In genomic region chr2:64608867-64609228, GRCh38 we compare ENCODE assay signal across 7 cellular contexts. TPM values are rescaled to one million over a fixed set of nuclear protein-coding genes. Genes with fewer than 3 reads are reported as not detected.
DNase-seq lines count a peak whose midpoint lies in the region; ATAC-seq and TF ChIP-seq lines count a peak whose summit lies in the region.

No MANE protein-coding gene starts in this region.

- peak overlapping the region; percentile 67 for H2AFZ ChIP-seq in GM23248
- H2AFZ ChIP-seq in OCI-LY1 (ENCODE audit: low read length), result no peak overlapping the region

- H3K79me2 ChIP-seq in GM23248 (ENCODE audit: insufficient read depth) (no peaks in the 10 kb centered on the region), OCI-LY1 (ENCODE audit: insufficient read depth, low read length) (no peaks in the 10 kb centered on the region)

- no peaks in the 10 kb centered on the region for H3K36me3 ChIP-seq in GM23248 (ENCODE audit: low read depth)
- H3K36me3 ChIP-seq in OCI-LY1 (ENCODE audit: insufficient read depth, low read length), result no peaks in the 10 kb centered on the region; the same call in 1 of the 2 replicates
- H3K36me3 ChIP-seq in gastrocnemius medialis, result no peaks in the 10 kb centered on the region

- peak overlapping the region; percentile 61 for H3K4me3 ChIP-seq in GM23248
- peak overlapping the region; percentile 63 for H3K4me3 ChIP-seq in OCI-LY1 (ENCODE audit: low read depth, low read length, poor library complexity, severe bottlenecking)
- H3K4me3 ChIP-seq in gastrocnemius medialis, result peak overlapping the region; percentile 59 to 85 (median 66)

- H4K20me1 ChIP-seq in GM23248 (ENCODE audit: insufficient read depth), result no peaks in the 10 kb centered on the region
- no peaks in the 10 kb centered on the region for H4K20me1 ChIP-seq in OCI-LY1 (ENCODE audit: insufficient read depth, low read length)

- H3K9me2 ChIP-seq in GM23248 (ENCODE audit: insufficient read depth) (no peaks in the 10 kb centered on the region), OCI-LY1 (ENCODE audit: low read depth, low read length) (no peaks in the 10 kb centered on the region)

- ATAC-seq in foreskin keratinocyte, result no peak
- peak; percentile 9 to 28 for ATAC-seq in gastrocnemius medialis
- ATAC-seq in HG03025 (IDR thresholded peaks at IDR 0.05; ENCODE audit: low FRiP score, unreplicated experiment), result no peak

- peak overlapping the region; percentile 75 for H3K9ac ChIP-seq in GM23248
- peak overlapping the region; percentile 61 for H3K9ac ChIP-seq in OCI-LY1 (ENCODE audit: low read length)

- peaks cover 9% of the 10 kb centered on the region; the same call in 1 of the 2 replicates for H3F3A ChIP-seq in GM23248 (ENCODE audit: insufficient read depth)
- H3F3A ChIP-seq in OCI-LY1 (ENCODE audit: insufficient read depth, low read length), result no peaks in the 10 kb centered on the region

- TF ChIP-seq CTCF in OCI-LY1 (IDR thresholded peaks at IDR 0.05; ENCODE audit: low read length) (no peak), foreskin keratinocyte (conservative IDR thresholded peaks at IDR 0.05) (no peak), gastrocnemius medialis (IDR thresholded peaks at IDR 0.05 in 4 of 5, conservative IDR thresholded peaks at IDR 0.05 in 1 of 5) (no peak)

- H3K27me3 ChIP-seq in GM23248 (replicated peaks; ENCODE audit: insufficient read depth) (no peaks in the 10 kb centered on the region), OCI-LY1 (ENCODE audit: insufficient read depth, low read length) (no peaks in the 10 kb centered on the region), foreskin keratinocyte (no peaks in the 10 kb centered on the region), gastrocnemius medialis (no peaks in the 10 kb centered on the region)

- H3K27ac ChIP-seq in GM23248 (no peak overlapping the region), OCI-LY1 (ENCODE audit: low read depth, low read length, poor library complexity, severe bottlenecking) (no peak overlapping the region), foreskin keratinocyte (peak overlapping the region; percentile 70), gastrocnemius medialis (peak overlapping the region; percentile 15 to 81 (median 62))

- TF ChIP-seq POLR2A in gastrocnemius medialis (IDR thresholded peaks at IDR 0.05), result no peak

- no peak for DNase-seq in GM23248
- no peak for DNase-seq in foreskin keratinocyte
- DNase-seq in gastrocnemius medialis, result no peak
- no peak for DNase-seq in NCI-H1436 (lab: John Stamatoyannopoulos, UW)
- DNase-seq in activated effector memory CD4-positive, alpha-beta T cell treated with anti-CD3 and anti-CD28 coated beads, Interleukin-2, amount 50 U/mL, for 16 hours, result no peak

- H3K9me3 ChIP-seq in GM23248 (ENCODE audit: low read depth) (no peaks in the 10 kb centered on the region), OCI-LY1 (ENCODE audit: low read length) (no peaks in the 10 kb centered on the region), gastrocnemius medialis (no peaks in the 10 kb centered on the region)

- intact Hi-C loops in gastrocnemius medialis (cut with DNase I; ENCODE audit: low total_unique reads), result loop anchor here (5.0 kb wide), 3 partner anchors 38 to 253 kb away; no protein-coding TSS in a partner anchor

- H3K4me1 ChIP-seq in GM23248 (ENCODE audit: insufficient read depth) (peaks cover 24% of the 10 kb centered on the region), OCI-LY1 (ENCODE audit: insufficient read depth, low read length, severe bottlenecking) (peaks cover 37% of the 10 kb centered on the region), foreskin keratinocyte (peaks cover 23% of the 10 kb centered on the region), gastrocnemius medialis (peaks cover 8 to 11% of the 10 kb centered on the region in 2 donors)

- 27 to 33% methylated on average over 14 to 20 of the region's 20 CpGs for WGBS in GM23248 (ENCODE audit: low coverage in 1 of 2, low lambda C conversion rate in 2 of 2, missing lambda C conversion rate in 2 of 2), 2 experiments

- peak overlapping the region; percentile 50 for H3K4me2 ChIP-seq in GM23248 (ENCODE audit: unreplicated experiment)
- H3K4me2 ChIP-seq in OCI-LY1 (ENCODE audit: low read length), result peak overlapping the region; percentile 78

- in situ Hi-C loops in GM23248 (cut with MboI), result no loop called here
- in situ Hi-C loops in gastrocnemius medialis (cut with MboI; ENCODE audit: low sequenced_read_pairs in 4 of 4), result loop anchor here in 1 of 4 donors (25.0 kb wide), 1 partner anchor 253 kb away; no protein-coding TSS in a partner anchor

RNA-seq across cellular contexts. Expression of gene SERTAD2, which starts 44.9 kb away (rescaled TPM):
- total RNA-seq in GM23248 (2014; rRNA removed; shearing (Covaris generic)), result 18.5 and 21.0 TPM in 2 replicates
- polyA plus RNA-seq in GM23248 (2016; fragmentation: Nextera tagmentation; extraction: Ambion mirVana) (26.8 and 30.0 TPM in 2 replicates), foreskin keratinocyte (5.7 and 7.1 TPM in 2 replicates)
- total RNA-seq in foreskin keratinocyte (17.1 and 18.4 TPM in 2 replicates), gastrocnemius medialis (10 to 100 TPM in 1 of 4 donors, 1 to 10 TPM in 3; 7.3 to 10.6 (median 8.7) TPM)

Comparison
In these comparisons a context has a peak if more than half of its experiments do, and no peak if none do; other contexts are left out.
1. H3K27ac ChIP-seq: peak in foreskin keratinocyte (single experiment) and gastrocnemius medialis (4 of 4); none in GM23248 (single experiment) and OCI-LY1 (single experiment).
2. ATAC-seq: peak in gastrocnemius medialis (2 of 2); none in foreskin keratinocyte (single experiment) and HG03025 (single experiment).
3. Peak in every context shown above with its lines, with median percentiles within 50 percentile points of each other: H3K4me3 ChIP-seq.